18 cellular contexts compared by ENCODE assay signal in genomic region chr15:29039466-29040366, GRCh38.
A peak's percentile ranks its signal among the peaks of the same experiment; 100 is the strongest.
DNase-seq lines count a peak whose midpoint lies in the region; ATAC-seq and TF ChIP-seq lines count a peak whose summit lies in the region.
"Had no signal": no experiment of that assay in that cellular context is flagged by ENCODE, and none has a peak within 500 bp of the region (broad histone marks: within the 10 kb centered on the region; RNA-seq: fewer than 3 reads in every experiment).

No MANE protein-coding gene starts in this region.

- no peak for TF ChIP-seq CTCF in upper lobe of right lung (IDR thresholded peaks at IDR 0.05)

- H3K27me3 Mint-ChIP-seq in activated naive CD8-positive, alpha-beta T cell treated with anti-CD3 and anti-CD28 coated beads for 36 hours, result no peaks in the 10 kb centered on the region
- H3K27me3 Mint-ChIP-seq in immature natural killer cell (ENCODE audit: low read depth in 3 of 3), result peaks cover 0 to 6% (median 3%) of the 10 kb centered on the region in 3 donors

- H3K9me3 ChIP-seq in upper lobe of right lung, result no peaks in the 10 kb centered on the region
- H3K9me3 ChIP-seq: testis had no signal

- no peaks in the 10 kb centered on the region for H3K4me1 ChIP-seq in upper lobe of right lung
- H3K4me1 ChIP-seq: breast epithelium, testis had no signal

- no peaks in the 10 kb centered on the region for H3K9me3 Mint-ChIP-seq in activated naive CD8-positive, alpha-beta T cell treated with anti-CD3 and anti-CD28 coated beads for 36 hours
- H3K9me3 Mint-ChIP-seq in immature natural killer cell, result no peaks in the 10 kb centered on the region

- H3K36me3 Mint-ChIP-seq in activated naive CD8-positive, alpha-beta T cell treated with anti-CD3 and anti-CD28 coated beads for 36 hours, result peaks cover 3% of the 10 kb centered on the region
- H3K36me3 Mint-ChIP-seq in immature natural killer cell, result peaks cover 0 to 4% (median 0%) of the 10 kb centered on the region in 3 donors

- no peaks in the 10 kb centered on the region for H3K36me3 ChIP-seq in upper lobe of right lung
- H3K36me3 ChIP-seq: breast epithelium had no signal

- H3K27me3 ChIP-seq in upper lobe of right lung, result no peaks in the 10 kb centered on the region
- H3K27me3 ChIP-seq: breast epithelium, testis had no signal

- no peak overlapping the region for H3K27ac ChIP-seq in upper lobe of right lung
- H3K27ac ChIP-seq: breast epithelium, testis had no signal

- peaks cover 79% of the 10 kb centered on the region for H3K4me1 Mint-ChIP-seq in activated naive CD8-positive, alpha-beta T cell treated with anti-CD3 and anti-CD28 coated beads for 36 hours
- H3K4me1 Mint-ChIP-seq in immature natural killer cell, result peaks cover 80 to 87% of the 10 kb centered on the region in 2 donors

- ATAC-seq in upper lobe of right lung (no peak), GM19395 (IDR thresholded peaks at IDR 0.05; ENCODE audit: unreplicated experiment) (no peak)

- no peak overlapping the region for H3K4me3 ChIP-seq in upper lobe of right lung
- H3K4me3 ChIP-seq: breast epithelium, skin epidermis, testis had no signal

- intact Hi-C loops in upper lobe of right lung (cut with DNase I), result no loop called here

- peak overlapping the region; percentile 54 for H3K27ac Mint-ChIP-seq in activated naive CD8-positive, alpha-beta T cell treated with anti-CD3 and anti-CD28 coated beads for 36 hours
- peak overlapping the region; percentile 77 to 94 (median 86) for H3K27ac Mint-ChIP-seq in immature natural killer cell

- H3K4me3 Mint-ChIP-seq in activated naive CD8-positive, alpha-beta T cell treated with anti-CD3 and anti-CD28 coated beads for 36 hours, result peak overlapping the region; percentile 25
- peak overlapping the region; percentile 30 to 72 (median 54) for H3K4me3 Mint-ChIP-seq in immature natural killer cell

- DNase-seq in stimulated activated CD4-positive, alpha-beta T cell treated with anti-CD3 and anti-CD28 coated beads, Interleukin-4, amount 100 ng/mL, for 24 hours, result peak; percentile 29
- no peak for DNase-seq in stimulated activated CD4-positive, alpha-beta T cell treated with anti-CD3 and anti-CD28 coated beads, Interleukin-2, amount 100 ng/mL, for 48 hours
- DNase-seq in activated naive CD8-positive, alpha-beta T cell treated with anti-CD3 and anti-CD28 coated beads for 36 hours, result peak; percentile 39
- DNase-seq in immature natural killer cell, result no peak
- DNase-seq in upper lobe of right lung, result peak; percentile 4
- DNase-seq in NCI-H1436 (lab: John Stamatoyannopoulos, UW), result no peak
- DNase-seq in cerebellar cortex (ENCODE audit: low spot score), result no peak
- DNase-seq: activated CD4-positive, CD25-positive, alpha-beta regulatory T cell; DMS 273 treated with DMSO at 0.1 percent for 48 hours; effector memory CD4-positive, alpha-beta T cell; KG1; mesenchymal stem cell; NCI-H146; NCI-H524 treated with DMSO at 0.1 percent for 48 hours; testis had no signal

Comparison
In these comparisons a context has a peak if more than half of its experiments do, and no peak if none do; other contexts are left out.
1. DNase-seq: peak in stimulated activated CD4-positive, alpha-beta T cell treated with anti-CD3 and anti-CD28 coated beads, Interleukin-4, amount 100 ng/mL, for 24 hours (single experiment), activated naive CD8-positive, alpha-beta T cell treated with anti-CD3 and anti-CD28 coated beads for 36 hours (single experiment) and upper lobe of right lung (single experiment); none in stimulated activated CD4-positive, alpha-beta T cell treated with anti-CD3 and anti-CD28 coated beads, Interleukin-2, amount 100 ng/mL, for 48 hours (0 of 2), immature natural killer cell (0 of 3), NCI-H1436 (single experiment) and cerebellar cortex (single experiment).